ENCODE assay signal across 1 cellular context in genomic region chr1:12548279-12549105, GRCh38.
TF ChIP-seq lines count a peak whose summit lies in the region.

No MANE protein-coding gene starts in this region.

TF ChIP-seq in SK-N-SH treated with all-trans-retinoic acid at 6 μM for 48 hours, 23 proteins besides CTCF, POLR2A, EP300 and RAD21 (continued from another document):
- TF ChIP-seq CSRNP3 (CRISPR knock-in tag; IDR thresholded peaks at IDR 0.05) (no peak), ARNTL (CRISPR knock-in tag; IDR thresholded peaks at IDR 0.05; ENCODE audit: borderline replicate concordance, low read depth) (no peak)
